In genomic region chr15:85878866-85879265, GRCh38 we compare ENCODE assay signal across 1 cellular context.
TF ChIP-seq lines count a peak whose summit lies in the region.

No MANE protein-coding gene starts in this region.

TF ChIP-seq in HCT116, 20 proteins besides CTCF, POLR2A, EP300 and RAD21 (continued from another document):
- TF ChIP-seq REST (IDR thresholded peaks at IDR 0.05; ENCODE audit: low read depth) (no peak), YY1 (IDR thresholded peaks at IDR 0.05; ENCODE audit: extremely low read depth, insufficient replicate concordance, low read depth, low read length) (no peak), TCF7L2 (IDR thresholded peaks at IDR 0.05; ENCODE audit: borderline replicate concordance, extremely low read depth, insufficient read depth, insufficient read length) (no peak), JUND (IDR thresholded peaks at IDR 0.05) (no peak), CEBPB (IDR thresholded peaks at IDR 0.05; ENCODE audit: low read depth) (no peak)
